In genomic region chr20:61677928-61678327, GRCh38 we compare ENCODE assay signal across 28 cellular contexts.
"Had no signal": no experiment of that assay in that cellular context is flagged by ENCODE, and none has a peak within 500 bp of the region (broad histone marks: within the 10 kb centered on the region; RNA-seq: fewer than 3 reads in every experiment).

No MANE protein-coding gene starts in this region.

- H3K27ac ChIP-seq: colonic mucosa, coronary artery, dorsolateral prefrontal cortex, epithelial cell of prostate, esophagus muscularis mucosa, esophagus squamous epithelium, foreskin keratinocyte, gastrocnemius medialis, gastroesophageal sphincter, heart left ventricle, heart right ventricle had no signal

- H3K4me1 ChIP-seq: colonic mucosa, gastrocnemius medialis, gastroesophageal sphincter, heart left ventricle, heart right ventricle had no signal

- FAIRE-seq: colon, endometrium, endothelial cell of umbilical vein, frontal cortex had no signal

- H3K36me3 ChIP-seq: colonic mucosa, esophagus muscularis mucosa, esophagus squamous epithelium, gastrocnemius medialis, gastroesophageal sphincter, heart left ventricle, heart right ventricle had no signal

- H3K4me3 ChIP-seq: colonic mucosa, coronary artery, dorsolateral prefrontal cortex, esophagus muscularis mucosa, esophagus squamous epithelium, gastrocnemius medialis, gastroesophageal sphincter, heart left ventricle, heart right ventricle had no signal

- DNase-seq: colonic mucosa; cortex of kidney; dermis blood vessel endothelial cell; effector CD4-positive, alpha-beta T cell; effector CD8-positive, alpha-beta T cell; effector memory CD4-positive, alpha-beta T cell; effector memory CD8-positive, alpha-beta T cell; endodermal cell; erythroblast; esophagus squamous epithelium; foreskin fibroblast; foreskin keratinocyte; foreskin melanocyte; gastrocnemius medialis; glutamatergic neuron; head of caudate nucleus; heart left ventricle; heart right ventricle had no signal

- H3K9me3 ChIP-seq: colonic mucosa, esophagus muscularis mucosa, esophagus squamous epithelium, gastrocnemius medialis, gastroesophageal sphincter, heart left ventricle, heart right ventricle had no signal

- ATAC-seq: effector memory CD8-positive, alpha-beta T cell; esophagus mucosa; foreskin keratinocyte; gastrocnemius medialis; gastroesophageal sphincter; heart left ventricle; heart right ventricle had no signal

- H3K27me3 ChIP-seq: colonic mucosa, dorsolateral prefrontal cortex, gastrocnemius medialis had no signal
